ENCODE assay signal across 12 cellular contexts in the genomic region with DNA sequence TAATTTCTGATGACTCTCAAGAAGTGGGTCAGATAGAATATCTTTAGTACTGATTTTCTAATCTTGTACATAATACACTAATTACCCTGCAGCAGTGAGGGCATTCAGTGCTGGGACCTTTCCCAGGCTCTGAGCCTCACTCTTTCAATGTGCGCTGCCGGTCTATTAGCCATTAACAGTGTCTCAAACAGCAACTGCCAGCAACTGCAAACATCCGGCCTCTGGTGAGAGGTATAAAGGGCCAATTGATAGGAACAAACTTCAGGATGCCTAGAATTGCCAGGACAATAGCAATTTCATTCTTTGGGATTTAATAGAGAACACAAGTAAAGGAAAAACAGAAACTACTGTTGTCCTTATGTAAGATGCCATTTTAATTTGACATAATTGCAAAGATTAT.
DNase-seq lines count a peak whose midpoint lies in the region; ATAC-seq lines count a peak whose summit lies in the region.
"Had no signal": no experiment of that assay in that cellular context is flagged by ENCODE, and none has a peak within 500 bp of the region (broad histone marks: within the 10 kb centered on the region; RNA-seq: fewer than 3 reads in every experiment).

No MANE protein-coding gene starts in this region.

- ATAC-seq in GM21381 (IDR thresholded peaks at IDR 0.05; ENCODE audit: unreplicated experiment) (no peak), GM21423 (IDR thresholded peaks at IDR 0.05; ENCODE audit: unreplicated experiment) (no peak), HG03354 (IDR thresholded peaks at IDR 0.05; ENCODE audit: poor library complexity, severe bottlenecking, unreplicated experiment) (no peak)
- ATAC-seq: activated CD4-positive, alpha-beta T cell treated with anti-CD3 and anti-CD28 coated beads for 36 hours; T-cell had no signal

- DNase-seq in NCI-H526 (lab: John Stamatoyannopoulos, UW) (peak; percentile 12 to 20), NCI-H526 treated with DMSO at 0.1 percent for 48 hours (lab: John Stamatoyannopoulos, UW) (no peak), anterior cingulate cortex (lab: John Stamatoyannopoulos, UW) (peak in 40 of 58 donors; percentile 0 to 81 (median 17)), iPS-NIHi11 (ENCODE audit: low spot score) (peak; percentile 53), retina (peak; percentile 62)
- DNase-seq: activated CD4-positive, alpha-beta T cell treated with anti-CD3 and anti-CD28 coated beads for 36 hours; mammary epithelial cell; NCI-H187; T-cell had no signal
